In genomic region chr1:56033321-56034037, GRCh38 we compare ENCODE assay signal across 1 cellular context.
TF ChIP-seq lines count a peak whose summit lies in the region.

No MANE protein-coding gene starts in this region.

TF ChIP-seq in SK-N-SH treated with all-trans-retinoic acid at 6 μM for 48 hours, 23 proteins besides CTCF, POLR2A, EP300 and RAD21 (continued from another document):
- TF ChIP-seq CREB5 (CRISPR knock-in tag; IDR thresholded peaks at IDR 0.05; ENCODE audit: low read depth) (no peak), OSR1 (CRISPR knock-in tag; IDR thresholded peaks at IDR 0.05) (no peak), ZFP30 (CRISPR knock-in tag; IDR thresholded peaks at IDR 0.05) (no peak), ARNTL (CRISPR knock-in tag; IDR thresholded peaks at IDR 0.05; ENCODE audit: borderline replicate concordance, low read depth) (no peak), ZNF70 (CRISPR knock-in tag; IDR thresholded peaks at IDR 0.05) (no peak), ZNF8 (CRISPR knock-in tag; IDR thresholded peaks at IDR 0.05) (no peak), ZFP3 (CRISPR knock-in tag; IDR thresholded peaks at IDR 0.05) (no peak), GLIS3 (CRISPR knock-in tag; IDR thresholded peaks at IDR 0.05) (no peak), CSDC2 (CRISPR knock-in tag; IDR thresholded peaks at IDR 0.05) (no peak), RARB (CRISPR knock-in tag; IDR thresholded peaks at IDR 0.05) (no peak)
